ENCODE assay signal across 20 cellular contexts in genomic region chr6:48986105-48986504, GRCh38.
"Had no signal": no experiment of that assay in that cellular context is flagged by ENCODE, and none has a peak within 500 bp of the region (broad histone marks: within the 10 kb centered on the region; RNA-seq: fewer than 3 reads in every experiment).

No MANE protein-coding gene starts in this region.

- H3K9ac ChIP-seq: parathyroid adenoma had no signal

- H3K79me2 ChIP-seq: parathyroid adenoma had no signal

- H3K4me3 ChIP-seq: dorsolateral prefrontal cortex, lower lobe of right lung, right lobe of liver, thyroid gland, vagina had no signal

- H3K27me3 ChIP-seq: dorsolateral prefrontal cortex, right lobe of liver, thyroid gland, vagina had no signal

- H3K36me3 Mint-ChIP-seq: memory B cell, natural killer cell had no signal

- H3K4me3 Mint-ChIP-seq: memory B cell; natural killer cell; stimulated activated naive CD8-positive, alpha-beta T cell treated with anti-CD3 and anti-CD28 coated beads, Interleukin-15, amount 100 ng/mL, for 72 hours had no signal

- H3K36me3 ChIP-seq: lower lobe of right lung, right lobe of liver, thyroid gland, vagina had no signal

- H3K27ac ChIP-seq: dorsolateral prefrontal cortex, lower lobe of right lung, parathyroid adenoma, right lobe of liver, thyroid gland, vagina had no signal

- H3K27me3 Mint-ChIP-seq: memory B cell; progenitor cell of endocrine pancreas; stimulated activated naive CD8-positive, alpha-beta T cell treated with anti-CD3 and anti-CD28 coated beads, Interleukin-15, amount 100 ng/mL, for 72 hours had no signal

- FAIRE-seq: keratinocyte had no signal

- H3K9me3 ChIP-seq: right lobe of liver, thyroid gland, vagina had no signal

- DNase-seq: dorsolateral prefrontal cortex; effector CD4-positive, alpha-beta T cell; left ventricle myocardium superior; lower lobe of right lung; natural killer cell; occipital lobe; right lobe of liver; small intestine; stimulated activated CD4-positive, alpha-beta T cell treated with anti-CD3 and anti-CD28 coated beads, Interleukin-15, amount 100 ng/mL, for 24 hours; stimulated activated CD4-positive, alpha-beta T cell treated with anti-CD3 and anti-CD28 coated beads, Interleukin-4, amount 100 ng/mL, for 1 hour; stimulated activated CD8-positive, alpha-beta memory T cell treated with anti-CD3 and anti-CD28 coated beads, Interleukin-4, amount 100 ng/mL, for 48 hours; stimulated activated naive CD4-positive, alpha-beta T cell; stimulated activated naive CD8-positive, alpha-beta T cell treated with anti-CD3 and anti-CD28 coated beads, Interleukin-15, amount 100 ng/mL, for 72 hours; thyroid gland; trophoblast cell had no signal

- H3K4me1 Mint-ChIP-seq: memory B cell; natural killer cell; stimulated activated naive CD8-positive, alpha-beta T cell treated with anti-CD3 and anti-CD28 coated beads, Interleukin-15, amount 100 ng/mL, for 72 hours had no signal

- H3K4me1 ChIP-seq: lower lobe of right lung, parathyroid adenoma, right lobe of liver, thyroid gland, vagina had no signal

- H2AFZ ChIP-seq: parathyroid adenoma had no signal

- H3K27ac Mint-ChIP-seq: memory B cell; natural killer cell; progenitor cell of endocrine pancreas; stimulated activated naive CD8-positive, alpha-beta T cell treated with anti-CD3 and anti-CD28 coated beads, Interleukin-15, amount 100 ng/mL, for 72 hours had no signal
